8 cellular contexts compared by ENCODE assay signal in genomic region chr1:18100493-18101063, GRCh38. TPM values are rescaled to one million over a fixed set of nuclear protein-coding genes. Genes with fewer than 3 reads are reported as not detected.
A peak's percentile ranks its signal among the peaks of the same experiment; 100 is the strongest.
DNase-seq lines count a peak whose midpoint lies in the region; ATAC-seq and TF ChIP-seq lines count a peak whose summit lies in the region.

No MANE protein-coding gene starts in this region.

- no peaks in the 10 kb centered on the region for H3K27me3 ChIP-seq in OCI-LY3 (ENCODE audit: low read depth, low read length)
- H3K27me3 ChIP-seq in cardiac muscle cell = peaks cover 61% of the 10 kb centered on the region

- H3K27ac ChIP-seq in OCI-LY3 (ENCODE audit: low read length) = no peak overlapping the region
- H3K27ac ChIP-seq in cardiac muscle cell = no peak overlapping the region

- ATAC-seq in GM21381 (IDR thresholded peaks at IDR 0.05; ENCODE audit: unreplicated experiment) (no peak), HG03039 (IDR thresholded peaks at IDR 0.05; ENCODE audit: unreplicated experiment) (no peak)

- H3K9me3 ChIP-seq in OCI-LY3 (ENCODE audit: insufficient read depth, low read length) (no peaks in the 10 kb centered on the region), cardiac muscle cell (ENCODE audit: low read depth) (no peaks in the 10 kb centered on the region)

- H3K4me2 ChIP-seq in OCI-LY3 (ENCODE audit: low read length) = no peak overlapping the region

- H2AFZ ChIP-seq in OCI-LY3 (ENCODE audit: low read depth, low read length) = no peak overlapping the region

- peak; percentile 12 for DNase-seq in DMS 273 treated with DMSO at 0.1 percent for 48 hours (lab: John Stamatoyannopoulos, UW)
- peak; percentile 29 for DNase-seq in HS-27A (ENCODE audit: low read depth)
- peak; percentile 23 for DNase-seq in activated naive CD4-positive, alpha-beta T cell treated with Interleukin-2 at 50 U/mL for 16 hours
- peak; percentile 68 to 74 for DNase-seq in cardiac muscle cell (ENCODE audit: low read depth in 1 of 2, low spot score in 1 of 2)
- peak; percentile 89 for DNase-seq in posterior vena cava (ENCODE audit: low spot score)

- no peak overlapping the region for H3K4me3 ChIP-seq in OCI-LY3 (ENCODE audit: low read length)
- H3K4me3 ChIP-seq in cardiac muscle cell = no peak overlapping the region

- no peaks in the 10 kb centered on the region for H3K4me1 ChIP-seq in OCI-LY3 (ENCODE audit: low read length)
- no peaks in the 10 kb centered on the region for H3K4me1 ChIP-seq in cardiac muscle cell (ENCODE audit: low read depth)

- peak; percentile 73 for TF ChIP-seq CTCF in OCI-LY3 (IDR thresholded peaks at IDR 0.05; ENCODE audit: low read depth, low read length)
- TF ChIP-seq CTCF in cardiac muscle cell (IDR thresholded peaks at IDR 0.05; ENCODE audit: low read depth, low read length) = peak; percentile 79

- no peaks in the 10 kb centered on the region for H3K79me2 ChIP-seq in OCI-LY3 (ENCODE audit: low read length)

- H3K36me3 ChIP-seq in OCI-LY3 (replicated peaks; ENCODE audit: low read depth, low read length) (no peaks in the 10 kb centered on the region), cardiac muscle cell (no peaks in the 10 kb centered on the region)

- intact Hi-C loops in posterior vena cava (cut with DNase I) = loop anchor here in 1 of 2 donors (10.0 kb wide), 1 partner anchor 606 kb away; no protein-coding TSS in a partner anchor

- H4K20me1 ChIP-seq in OCI-LY3 (ENCODE audit: insufficient read depth, low read length) = no peaks in the 10 kb centered on the region

- H3K9ac ChIP-seq in OCI-LY3 (ENCODE audit: low read length) = no peak overlapping the region

RNA-seq across cellular contexts. Expression of gene IGSF21, which starts 7.0 kb away (rescaled TPM):
- total RNA-seq in cardiac muscle cell (0.06 and 0.07 TPM in 2 replicates), posterior vena cava (1 to 10 TPM; 4.7 to 7.8 TPM)
- polyA plus RNA-seq in cardiac muscle cell = not detected in 2 replicates

Comparison
In these comparisons a context has a peak if more than half of its experiments do, and no peak if none do; other contexts are left out.
1. DNase-seq: peak in every context shown above with its lines; median percentile 89 in posterior vena cava; 71 in cardiac muscle cell; 29 in HS-27A; 23 in activated naive CD4-positive, alpha-beta T cell treated with Interleukin-2 at 50 U/mL for 16 hours; 12 in DMS 273 treated with DMSO at 0.1 percent for 48 hours.